ENCODE assay signal across 2 cellular contexts in the genomic region with DNA sequence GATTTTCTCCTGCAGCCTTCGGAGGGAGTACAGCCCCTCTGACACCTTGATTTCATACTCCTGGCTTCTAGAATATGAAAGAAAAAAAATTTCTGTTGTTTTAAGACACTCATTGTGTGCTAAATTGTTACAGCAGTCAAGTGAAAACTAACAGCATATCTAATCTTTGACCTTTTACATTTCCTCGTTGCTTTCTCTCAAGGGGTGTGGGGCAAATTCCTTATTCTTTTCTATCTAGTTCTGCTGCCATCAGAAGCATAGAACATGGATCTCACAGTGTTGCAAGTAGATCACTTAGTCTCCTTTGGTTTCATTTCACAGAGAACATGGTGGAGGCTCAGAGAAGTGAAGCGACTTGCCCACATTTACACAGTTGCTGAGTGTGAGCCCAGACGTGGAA.
TF ChIP-seq lines count a peak whose summit lies in the region.

No MANE protein-coding gene starts in this region.

TF ChIP-seq in IMR-90, 13 proteins besides CTCF, POLR2A, EP300 and RAD21:
- TF ChIP-seq NFE2L2 (IDR thresholded peaks at IDR 0.05; ENCODE audit: low read depth, low read length) = no peak
- TF ChIP-seq, protein P1, sequence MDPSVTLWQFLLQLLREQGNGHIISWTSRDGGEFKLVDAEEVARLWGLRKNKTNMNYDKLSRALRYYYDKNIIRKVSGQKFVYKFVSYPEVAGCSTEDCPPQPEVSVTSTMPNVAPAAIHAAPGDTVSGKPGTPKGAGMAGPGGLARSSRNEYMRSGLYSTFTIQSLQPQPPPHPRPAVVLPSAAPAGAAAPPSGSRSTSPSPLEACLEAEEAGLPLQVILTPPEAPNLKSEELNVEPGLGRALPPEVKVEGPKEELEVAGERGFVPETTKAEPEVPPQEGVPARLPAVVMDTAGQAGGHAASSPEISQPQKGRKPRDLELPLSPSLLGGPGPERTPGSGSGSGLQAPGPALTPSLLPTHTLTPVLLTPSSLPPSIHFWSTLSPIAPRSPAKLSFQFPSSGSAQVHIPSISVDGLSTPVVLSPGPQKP (IDR thresholded peaks at IDR 0.05; ENCODE audit: borderline replicate concordance, low read depth, low read length) = no peak
- no peak for TF ChIP-seq MAZ (IDR thresholded peaks at IDR 0.05; ENCODE audit: borderline replicate concordance, low read depth, low read length)
- TF ChIP-seq MXI1 (IDR thresholded peaks at IDR 0.05; ENCODE audit: borderline replicate concordance, low read depth, low read length) = no peak
- TF ChIP-seq MAFK (IDR thresholded peaks at IDR 0.05; ENCODE audit: low read depth, low read length) = no peak
- no peak for TF ChIP-seq FOS (IDR thresholded peaks at IDR 0.05; ENCODE audit: low read depth, low read length)
- TF ChIP-seq CEBPB (IDR thresholded peaks at IDR 0.05; ENCODE audit: low read depth, low read length) = no peak
- TF ChIP-seq, protein P2, sequence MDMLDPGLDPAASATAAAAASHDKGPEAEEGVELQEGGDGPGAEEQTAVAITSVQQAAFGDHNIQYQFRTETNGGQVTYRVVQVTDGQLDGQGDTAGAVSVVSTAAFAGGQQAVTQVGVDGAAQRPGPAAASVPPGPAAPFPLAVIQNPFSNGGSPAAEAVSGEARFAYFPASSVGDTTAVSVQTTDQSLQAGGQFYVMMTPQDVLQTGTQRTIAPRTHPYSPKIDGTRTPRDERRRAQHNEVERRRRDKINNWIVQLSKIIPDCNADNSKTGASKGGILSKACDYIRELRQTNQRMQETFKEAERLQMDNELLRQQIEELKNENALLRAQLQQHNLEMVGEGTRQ (IDR thresholded peaks at IDR 0.05; ENCODE audit: low read depth, low read length) = no peak
- TF ChIP-seq RCOR1 (IDR thresholded peaks at IDR 0.05; ENCODE audit: insufficient replicate concordance, low read length) = no peak
- TF ChIP-seq BHLHE40 (IDR thresholded peaks at IDR 0.05; ENCODE audit: low read depth, low read length) = no peak
- no peak for TF ChIP-seq CHD1 (IDR thresholded peaks at IDR 0.05; ENCODE audit: low read depth, low read length)
- TF ChIP-seq SMC3 (IDR thresholded peaks at IDR 0.05; ENCODE audit: low read depth, low read length) = no peak
- no peak for TF ChIP-seq RFX5 (IDR thresholded peaks at IDR 0.05; ENCODE audit: low read depth, low read length)

TF ChIP-seq in WTC11, 78 proteins besides CTCF, POLR2A, EP300 and RAD21:
- TF ChIP-seq, protein P3, sequence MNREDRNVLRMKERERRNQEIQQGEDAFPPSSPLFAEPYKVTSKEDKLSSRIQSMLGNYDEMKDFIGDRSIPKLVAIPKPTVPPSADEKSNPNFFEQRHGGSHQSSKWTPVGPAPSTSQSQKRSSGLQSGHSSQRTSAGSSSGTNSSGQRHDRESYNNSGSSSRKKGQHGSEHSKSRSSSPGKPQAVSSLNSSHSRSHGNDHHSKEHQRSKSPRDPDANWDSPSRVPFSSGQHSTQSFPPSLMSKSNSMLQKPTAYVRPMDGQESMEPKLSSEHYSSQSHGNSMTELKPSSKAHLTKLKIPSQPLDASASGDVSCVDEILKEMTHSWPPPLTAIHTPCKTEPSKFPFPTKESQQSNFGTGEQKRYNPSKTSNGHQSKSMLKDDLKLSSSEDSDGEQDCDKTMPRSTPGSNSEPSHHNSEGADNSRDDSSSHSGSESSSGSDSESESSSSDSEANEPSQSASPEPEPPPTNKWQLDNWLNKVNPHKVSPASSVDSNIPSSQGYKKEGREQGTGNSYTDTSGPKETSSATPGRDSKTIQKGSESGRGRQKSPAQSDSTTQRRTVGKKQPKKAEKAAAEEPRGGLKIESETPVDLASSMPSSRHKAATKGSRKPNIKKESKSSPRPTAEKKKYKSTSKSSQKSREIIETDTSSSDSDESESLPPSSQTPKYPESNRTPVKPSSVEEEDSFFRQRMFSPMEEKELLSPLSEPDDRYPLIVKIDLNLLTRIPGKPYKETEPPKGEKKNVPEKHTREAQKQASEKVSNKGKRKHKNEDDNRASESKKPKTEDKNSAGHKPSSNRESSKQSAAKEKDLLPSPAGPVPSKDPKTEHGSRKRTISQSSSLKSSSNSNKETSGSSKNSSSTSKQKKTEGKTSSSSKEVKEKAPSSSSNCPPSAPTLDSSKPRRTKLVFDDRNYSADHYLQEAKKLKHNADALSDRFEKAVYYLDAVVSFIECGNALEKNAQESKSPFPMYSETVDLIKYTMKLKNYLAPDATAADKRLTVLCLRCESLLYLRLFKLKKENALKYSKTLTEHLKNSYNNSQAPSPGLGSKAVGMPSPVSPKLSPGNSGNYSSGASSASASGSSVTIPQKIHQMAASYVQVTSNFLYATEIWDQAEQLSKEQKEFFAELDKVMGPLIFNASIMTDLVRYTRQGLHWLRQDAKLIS (CRISPR knock-in tag; IDR thresholded peaks at IDR 0.05; ENCODE audit: borderline replicate concordance) = no peak
- TF ChIP-seq, protein P4, sequence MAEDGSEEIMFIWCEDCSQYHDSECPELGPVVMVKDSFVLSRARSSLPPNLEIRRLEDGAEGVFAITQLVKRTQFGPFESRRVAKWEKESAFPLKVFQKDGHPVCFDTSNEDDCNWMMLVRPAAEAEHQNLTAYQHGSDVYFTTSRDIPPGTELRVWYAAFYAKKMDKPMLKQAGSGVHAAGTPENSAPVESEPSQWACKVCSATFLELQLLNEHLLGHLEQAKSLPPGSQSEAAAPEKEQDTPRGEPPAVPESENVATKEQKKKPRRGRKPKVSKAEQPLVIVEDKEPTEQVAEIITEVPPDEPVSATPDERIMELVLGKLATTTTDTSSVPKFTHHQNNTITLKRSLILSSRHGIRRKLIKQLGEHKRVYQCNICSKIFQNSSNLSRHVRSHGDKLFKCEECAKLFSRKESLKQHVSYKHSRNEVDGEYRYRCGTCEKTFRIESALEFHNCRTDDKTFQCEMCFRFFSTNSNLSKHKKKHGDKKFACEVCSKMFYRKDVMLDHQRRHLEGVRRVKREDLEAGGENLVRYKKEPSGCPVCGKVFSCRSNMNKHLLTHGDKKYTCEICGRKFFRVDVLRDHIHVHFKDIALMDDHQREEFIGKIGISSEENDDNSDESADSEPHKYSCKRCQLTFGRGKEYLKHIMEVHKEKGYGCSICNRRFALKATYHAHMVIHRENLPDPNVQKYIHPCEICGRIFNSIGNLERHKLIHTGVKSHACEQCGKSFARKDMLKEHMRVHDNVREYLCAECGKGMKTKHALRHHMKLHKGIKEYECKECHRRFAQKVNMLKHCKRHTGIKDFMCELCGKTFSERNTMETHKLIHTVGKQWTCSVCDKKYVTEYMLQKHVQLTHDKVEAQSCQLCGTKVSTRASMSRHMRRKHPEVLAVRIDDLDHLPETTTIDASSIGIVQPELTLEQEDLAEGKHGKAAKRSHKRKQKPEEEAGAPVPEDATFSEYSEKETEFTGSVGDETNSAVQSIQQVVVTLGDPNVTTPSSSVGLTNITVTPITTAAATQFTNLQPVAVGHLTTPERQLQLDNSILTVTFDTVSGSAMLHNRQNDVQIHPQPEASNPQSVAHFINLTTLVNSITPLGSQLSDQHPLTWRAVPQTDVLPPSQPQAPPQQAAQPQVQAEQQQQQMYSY (CRISPR knock-in tag; IDR thresholded peaks at IDR 0.05) = no peak
- TF ChIP-seq, protein P5, sequence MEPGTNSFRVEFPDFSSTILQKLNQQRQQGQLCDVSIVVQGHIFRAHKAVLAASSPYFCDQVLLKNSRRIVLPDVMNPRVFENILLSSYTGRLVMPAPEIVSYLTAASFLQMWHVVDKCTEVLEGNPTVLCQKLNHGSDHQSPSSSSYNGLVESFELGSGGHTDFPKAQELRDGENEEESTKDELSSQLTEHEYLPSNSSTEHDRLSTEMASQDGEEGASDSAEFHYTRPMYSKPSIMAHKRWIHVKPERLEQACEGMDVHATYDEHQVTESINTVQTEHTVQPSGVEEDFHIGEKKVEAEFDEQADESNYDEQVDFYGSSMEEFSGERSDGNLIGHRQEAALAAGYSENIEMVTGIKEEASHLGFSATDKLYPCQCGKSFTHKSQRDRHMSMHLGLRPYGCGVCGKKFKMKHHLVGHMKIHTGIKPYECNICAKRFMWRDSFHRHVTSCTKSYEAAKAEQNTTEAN (CRISPR knock-in tag; IDR thresholded peaks at IDR 0.05) = no peak
- TF ChIP-seq ZNF671 (CRISPR knock-in tag; IDR thresholded peaks at IDR 0.05) (no peak), ELF4 (CRISPR knock-in tag; IDR thresholded peaks at IDR 0.05; ENCODE audit: low read depth) (no peak), RELA (CRISPR knock-in tag; IDR thresholded peaks at IDR 0.05; ENCODE audit: borderline replicate concordance) (no peak), NFE2L1 (CRISPR knock-in tag; IDR thresholded peaks at IDR 0.05) (no peak), TEAD1 (CRISPR knock-in tag; IDR thresholded peaks at IDR 0.05) (no peak), ZNF219 (CRISPR knock-in tag; IDR thresholded peaks at IDR 0.05; ENCODE audit: borderline replicate concordance) (no peak)
- TF ChIP-seq, protein P6, sequence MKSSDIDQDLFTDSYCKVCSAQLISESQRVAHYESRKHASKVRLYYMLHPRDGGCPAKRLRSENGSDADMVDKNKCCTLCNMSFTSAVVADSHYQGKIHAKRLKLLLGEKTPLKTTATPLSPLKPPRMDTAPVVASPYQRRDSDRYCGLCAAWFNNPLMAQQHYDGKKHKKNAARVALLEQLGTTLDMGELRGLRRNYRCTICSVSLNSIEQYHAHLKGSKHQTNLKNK (CRISPR knock-in tag; IDR thresholded peaks at IDR 0.05) = no peak
- TF ChIP-seq, protein P7, sequence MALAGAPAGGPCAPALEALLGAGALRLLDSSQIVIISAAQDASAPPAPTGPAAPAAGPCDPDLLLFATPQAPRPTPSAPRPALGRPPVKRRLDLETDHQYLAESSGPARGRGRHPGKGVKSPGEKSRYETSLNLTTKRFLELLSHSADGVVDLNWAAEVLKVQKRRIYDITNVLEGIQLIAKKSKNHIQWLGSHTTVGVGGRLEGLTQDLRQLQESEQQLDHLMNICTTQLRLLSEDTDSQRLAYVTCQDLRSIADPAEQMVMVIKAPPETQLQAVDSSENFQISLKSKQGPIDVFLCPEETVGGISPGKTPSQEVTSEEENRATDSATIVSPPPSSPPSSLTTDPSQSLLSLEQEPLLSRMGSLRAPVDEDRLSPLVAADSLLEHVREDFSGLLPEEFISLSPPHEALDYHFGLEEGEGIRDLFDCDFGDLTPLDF (CRISPR knock-in tag; IDR thresholded peaks at IDR 0.05) = no peak
- TF ChIP-seq, protein P8, sequence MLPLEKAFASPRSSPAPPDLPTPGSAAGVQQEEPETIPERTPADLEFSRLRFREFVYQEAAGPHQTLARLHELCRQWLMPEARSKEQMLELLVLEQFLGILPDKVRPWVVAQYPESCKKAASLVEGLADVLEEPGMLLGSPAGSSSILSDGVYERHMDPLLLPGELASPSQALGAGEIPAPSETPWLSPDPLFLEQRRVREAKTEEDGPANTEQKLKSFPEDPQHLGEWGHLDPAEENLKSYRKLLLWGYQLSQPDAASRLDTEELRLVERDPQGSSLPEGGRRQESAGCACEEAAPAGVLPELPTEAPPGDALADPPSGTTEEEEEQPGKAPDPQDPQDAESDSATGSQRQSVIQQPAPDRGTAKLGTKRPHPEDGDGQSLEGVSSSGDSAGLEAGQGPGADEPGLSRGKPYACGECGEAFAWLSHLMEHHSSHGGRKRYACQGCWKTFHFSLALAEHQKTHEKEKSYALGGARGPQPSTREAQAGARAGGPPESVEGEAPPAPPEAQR (CRISPR knock-in tag; IDR thresholded peaks at IDR 0.05) = no peak
